Comparison of ENCODE assay signal across 13 cellular contexts in genomic region chr7:150971242-150972048, GRCh38. TPM values are rescaled to one million over a fixed set of nuclear protein-coding genes. Genes with fewer than 3 reads are reported as not detected.
A peak's percentile ranks its signal among the peaks of the same experiment; 100 is the strongest.
DNase-seq lines count a peak whose midpoint lies in the region; ATAC-seq and TF ChIP-seq lines count a peak whose summit lies in the region.
"Had no signal": no experiment of that assay in that cellular context is flagged by ENCODE, and none has a peak within 500 bp of the region (broad histone marks: within the 10 kb centered on the region; RNA-seq: fewer than 3 reads in every experiment).

No MANE protein-coding gene starts in this region.

- H3K4me3 ChIP-seq in choroid plexus epithelial cell (ENCODE audit: low read depth, low read length): no peak overlapping the region
- H3K4me3 ChIP-seq in mucosa of stomach (ENCODE audit: low read length): no peak overlapping the region
- no peak overlapping the region for H3K4me3 ChIP-seq in uterus
- H3K4me3 ChIP-seq: skin epidermis had no signal

- peak overlapping the region; percentile 22 for H3K9ac ChIP-seq in mucosa of stomach (ENCODE audit: low read length)

- H3K9me3 ChIP-seq in mucosa of stomach (ENCODE audit: control insufficient read depth, low read length) (no peaks in the 10 kb centered on the region), uterus (no peaks in the 10 kb centered on the region)

- H3K27me3 ChIP-seq in mucosa of stomach (ENCODE audit: control insufficient read depth, insufficient read depth, low read length) (peaks cover 32% of the 10 kb centered on the region), uterus (no peaks in the 10 kb centered on the region)

- ATAC-seq in Right ventricle myocardium inferior (no peak), GM18909 (IDR thresholded peaks at IDR 0.05; ENCODE audit: poor library complexity, unreplicated experiment) (no peak), HG03159 (IDR thresholded peaks at IDR 0.05; ENCODE audit: unreplicated experiment) (no peak)
- ATAC-seq: effector memory CD8-positive, alpha-beta T cell; Panc1 had no signal

- H3K27ac ChIP-seq in uterus: peak overlapping the region; percentile 75 to 80
- H3K27ac ChIP-seq: skin epidermis had no signal

- TF ChIP-seq CTCF in choroid plexus epithelial cell (conservative IDR thresholded peaks at IDR 0.05; ENCODE audit: low read depth, low read length): no peak
- TF ChIP-seq CTCF in uterus (IDR thresholded peaks at IDR 0.05): no peak

- peak; percentile 70 for DNase-seq in Right ventricle myocardium inferior (ENCODE audit: missing footprints)
- DNase-seq in cardiac septum (ENCODE audit: low spot score): no peak
- DNase-seq in choroid plexus epithelial cell (ENCODE audit: low read depth): peak; percentile 17
- DNase-seq in uterus: peak; percentile 55 to 60
- DNase-seq in CD1c-positive myeloid dendritic cell (ENCODE audit: extremely low spot score): no peak
- DNase-seq: activated CD8-positive, alpha-beta memory T cell treated with anti-CD3 and anti-CD28 coated beads, Interleukin-2, amount 50 U/mL, for 4 hours; effector memory CD8-positive, alpha-beta T cell; NCI-H1436 treated with DMSO at 0.1 percent for 48 hours had no signal

- H3K4me1 ChIP-seq in mucosa of stomach (ENCODE audit: control insufficient read depth, insufficient read depth, low read length) (peaks cover 31% of the 10 kb centered on the region), uterus (peaks cover 3 to 20% of the 10 kb centered on the region in 2 donors)

- no peak for TF ChIP-seq POLR2A in uterus (IDR thresholded peaks at IDR 0.05)

- intact Hi-C loops in Right ventricle myocardium inferior (cut with DNase I) (loop anchor here (10.0 kb wide), 1 partner anchor 147 kb away; no protein-coding TSS in a partner anchor), cardiac septum (cut with DNase I) (loop anchor here (1.0 kb wide), 1 partner anchor 25 kb away; no protein-coding TSS in a partner anchor), uterus (cut with DNase I; ENCODE audit: low total_unique reads) (no loop called here)

- H3K36me3 ChIP-seq in mucosa of stomach (ENCODE audit: control insufficient read depth, insufficient read depth, low read length) (no peaks in the 10 kb centered on the region), uterus (no peaks in the 10 kb centered on the region)

RNA-seq across cellular contexts. Expression of gene KCNH2, which starts 6.7 kb away (rescaled TPM):
- total RNA-seq in Right ventricle myocardium inferior (97.3 TPM), cardiac septum (61.9 TPM), uterus (10 to 100 TPM in 3 of 4 donors, 1 to 10 TPM in 1; 9.1 to 51.0 (median 22.8) TPM)

RNA-seq across cellular contexts. Expression of gene NOS3, which starts 19.4 kb away (rescaled TPM):
- 19.4 TPM for total RNA-seq in Right ventricle myocardium inferior
- 26.5 TPM for total RNA-seq in cardiac septum
- total RNA-seq in uterus: 10 to 100 TPM in 2 of 4 donors, 1 to 10 TPM in 2; 6.6 to 50.1 (median 15.8) TPM

RNA-seq across cellular contexts. Expression of gene ATG9B, which starts 52.8 kb away (rescaled TPM):
- not detected for total RNA-seq in Right ventricle myocardium inferior
- total RNA-seq in cardiac septum: 0.13 TPM
- total RNA-seq in uterus: 1 to 10 TPM in 1 of 4 donors, under 1 TPM in 2, not detected in 1; 0.55 to 1.5 (median 0.76) TPM

RNA-seq across cellular contexts. Expression of gene ABCB8, which starts 56.8 kb away (rescaled TPM):
- 24.5 TPM for total RNA-seq in Right ventricle myocardium inferior
- 28.5 TPM for total RNA-seq in cardiac septum
- total RNA-seq in uterus: 10 to 100 TPM; 18.7 to 54.3 (median 26.0) TPM

Comparison
In these comparisons a context has a peak if more than half of its experiments do, and no peak if none do; other contexts are left out.
1. DNase-seq: peak in Right ventricle myocardium inferior (single experiment), choroid plexus epithelial cell (single experiment) and uterus (2 of 2); none in cardiac septum (single experiment) and CD1c-positive myeloid dendritic cell (single experiment).